ENCODE assay signal across 2 cellular contexts in genomic region chr1:167933779-167934178, GRCh38.
TF ChIP-seq lines count a peak whose summit lies in the region.

No MANE protein-coding gene starts in this region.

TF ChIP-seq in SK-N-SH, 30 proteins besides CTCF, POLR2A, EP300 and RAD21:
- TF ChIP-seq JUND (IDR thresholded peaks at IDR 0.05) (no peak), RCOR1 (IDR thresholded peaks at IDR 0.05; ENCODE audit: low read length) (no peak), EZH2phosphoT487 (IDR thresholded peaks at IDR 0.05; ENCODE audit: borderline replicate concordance, low read depth) (no peak), REST (IDR thresholded peaks at IDR 0.05; ENCODE audit: low read depth, low read length) (no peak), ELF1 (IDR thresholded peaks at IDR 0.05) (no peak), TCF12 (IDR thresholded peaks at IDR 0.05) (no peak), MXI1 (IDR thresholded peaks at IDR 0.05; ENCODE audit: low read depth, low read length) (no peak), ZBTB33 (IDR thresholded peaks at IDR 0.05; ENCODE audit: borderline replicate concordance, low read depth) (no peak), YY1 (IDR thresholded peaks at IDR 0.05; ENCODE audit: low read depth) (no peak), RFX5 (IDR thresholded peaks at IDR 0.05; ENCODE audit: low read length) (no peak), POLR2AphosphoS5 (IDR thresholded peaks at IDR 0.05; ENCODE audit: low read depth, low read length) (no peak), NFIC (IDR thresholded peaks at IDR 0.05; ENCODE audit: borderline replicate concordance) (no peak), SIN3A (IDR thresholded peaks at IDR 0.05; ENCODE audit: borderline replicate concordance, low read depth, low read length) (no peak), GABPA (IDR thresholded peaks at IDR 0.05; ENCODE audit: low read depth) (no peak), SMC3 (IDR thresholded peaks at IDR 0.05; ENCODE audit: low read depth, low read length) (no peak), USF1 (IDR thresholded peaks at IDR 0.05; ENCODE audit: borderline replicate concordance, low read depth) (no peak), RXRA (IDR thresholded peaks at IDR 0.05; ENCODE audit: borderline replicate concordance, low read depth) (no peak)
- TF ChIP-seq, protein P1, sequence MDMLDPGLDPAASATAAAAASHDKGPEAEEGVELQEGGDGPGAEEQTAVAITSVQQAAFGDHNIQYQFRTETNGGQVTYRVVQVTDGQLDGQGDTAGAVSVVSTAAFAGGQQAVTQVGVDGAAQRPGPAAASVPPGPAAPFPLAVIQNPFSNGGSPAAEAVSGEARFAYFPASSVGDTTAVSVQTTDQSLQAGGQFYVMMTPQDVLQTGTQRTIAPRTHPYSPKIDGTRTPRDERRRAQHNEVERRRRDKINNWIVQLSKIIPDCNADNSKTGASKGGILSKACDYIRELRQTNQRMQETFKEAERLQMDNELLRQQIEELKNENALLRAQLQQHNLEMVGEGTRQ (IDR thresholded peaks at IDR 0.05; ENCODE audit: borderline replicate concordance, low read depth, low read length) = no peak
- TF ChIP-seq, protein P2, sequence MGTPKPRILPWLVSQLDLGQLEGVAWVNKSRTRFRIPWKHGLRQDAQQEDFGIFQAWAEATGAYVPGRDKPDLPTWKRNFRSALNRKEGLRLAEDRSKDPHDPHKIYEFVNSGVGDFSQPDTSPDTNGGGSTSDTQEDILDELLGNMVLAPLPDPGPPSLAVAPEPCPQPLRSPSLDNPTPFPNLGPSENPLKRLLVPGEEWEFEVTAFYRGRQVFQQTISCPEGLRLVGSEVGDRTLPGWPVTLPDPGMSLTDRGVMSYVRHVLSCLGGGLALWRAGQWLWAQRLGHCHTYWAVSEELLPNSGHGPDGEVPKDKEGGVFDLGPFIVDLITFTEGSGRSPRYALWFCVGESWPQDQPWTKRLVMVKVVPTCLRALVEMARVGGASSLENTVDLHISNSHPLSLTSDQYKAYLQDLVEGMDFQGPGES (IDR thresholded peaks at IDR 0.05; ENCODE audit: low read depth, low read length) = no peak

TF ChIP-seq in SK-N-SH treated with all-trans-retinoic acid at 6 μM for 48 hours, 23 proteins besides CTCF, POLR2A, EP300 and RAD21:
- TF ChIP-seq ZNF70 (CRISPR knock-in tag; IDR thresholded peaks at IDR 0.05) = no peak
- TF ChIP-seq TOX (CRISPR knock-in tag; IDR thresholded peaks at IDR 0.05; ENCODE audit: borderline replicate concordance) = no peak
- no peak for TF ChIP-seq BACH2 (CRISPR knock-in tag; IDR thresholded peaks at IDR 0.05; ENCODE audit: borderline replicate concordance)
- no peak for TF ChIP-seq ISL1 (CRISPR knock-in tag; IDR thresholded peaks at IDR 0.05)
- no peak for TF ChIP-seq OSR1 (CRISPR knock-in tag; IDR thresholded peaks at IDR 0.05)
- TF ChIP-seq ZFP3 (CRISPR knock-in tag; IDR thresholded peaks at IDR 0.05) = no peak
- TF ChIP-seq ZC3H10 (CRISPR knock-in tag; IDR thresholded peaks at IDR 0.05) = no peak
- TF ChIP-seq PPARA (CRISPR knock-in tag; IDR thresholded peaks at IDR 0.05; ENCODE audit: borderline replicate concordance) = no peak
- no peak for TF ChIP-seq ESRRG (CRISPR knock-in tag; IDR thresholded peaks at IDR 0.05)
- no peak for TF ChIP-seq CSRNP3 (CRISPR knock-in tag; IDR thresholded peaks at IDR 0.05)
- TF ChIP-seq PATZ1 (CRISPR knock-in tag; IDR thresholded peaks at IDR 0.05; ENCODE audit: borderline replicate concordance) = no peak
- no peak for TF ChIP-seq POU6F1 (CRISPR knock-in tag; IDR thresholded peaks at IDR 0.05; ENCODE audit: borderline replicate concordance, low read depth)
- no peak for TF ChIP-seq CSDC2 (CRISPR knock-in tag; IDR thresholded peaks at IDR 0.05)
- TF ChIP-seq ARNTL (CRISPR knock-in tag; IDR thresholded peaks at IDR 0.05; ENCODE audit: borderline replicate concordance, low read depth) = no peak
- TF ChIP-seq GLIS3 (CRISPR knock-in tag; IDR thresholded peaks at IDR 0.05) = no peak
- no peak for TF ChIP-seq TSHZ2 (CRISPR knock-in tag; IDR thresholded peaks at IDR 0.05)
